14 cellular contexts compared by ENCODE assay signal in the genomic region with DNA sequence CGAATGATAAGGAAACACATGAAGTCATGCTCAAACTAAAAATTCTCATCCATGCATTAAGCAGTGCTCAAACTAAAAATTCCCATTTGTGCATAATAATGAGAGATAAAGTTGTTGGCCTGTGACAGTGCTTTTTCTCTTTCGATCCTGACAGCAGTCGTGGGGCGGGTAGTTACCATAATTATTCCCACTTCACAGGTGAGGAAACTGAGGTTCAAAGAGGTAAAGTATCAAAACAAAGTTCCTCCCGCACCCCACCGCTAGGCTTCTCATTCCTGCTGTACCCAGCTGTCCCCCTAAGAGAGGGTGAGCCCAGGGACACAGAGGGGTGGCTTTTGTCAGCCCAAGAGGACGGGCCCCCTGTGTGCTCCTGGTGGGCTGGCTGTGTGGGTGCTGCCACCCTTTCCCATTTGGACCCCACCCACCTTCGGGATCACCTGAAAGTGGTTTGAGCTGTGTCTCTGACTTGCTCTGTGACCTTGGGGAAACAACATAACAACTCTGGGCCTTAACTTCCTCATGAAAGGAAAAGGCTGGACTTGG.
DNase-seq lines count a peak whose midpoint lies in the region; ATAC-seq and TF ChIP-seq lines count a peak whose summit lies in the region.
"Had no signal": no experiment of that assay in that cellular context is flagged by ENCODE, and none has a peak within 500 bp of the region (broad histone marks: within the 10 kb centered on the region; RNA-seq: fewer than 3 reads in every experiment).

No MANE protein-coding gene starts in this region.

- H3K36me3 ChIP-seq in neural progenitor cell (no peaks in the 10 kb centered on the region), prostate gland (no peaks in the 10 kb centered on the region)

- H3K4me3 ChIP-seq in coronary artery (no peak overlapping the region), neural progenitor cell (no peak overlapping the region), prostate gland (no peak overlapping the region)
- H3K4me3 ChIP-seq: BLaER1 treated with 17β-estradiol and CSF1 and Interleukin-3, amounts not matched to agents 10 nM and 100 nM had no signal

- H3K9me3 ChIP-seq in neural progenitor cell (ENCODE audit: low read depth) = no peaks in the 10 kb centered on the region
- H3K9me3 ChIP-seq in prostate gland = no peaks in the 10 kb centered on the region

- H3K4me1 ChIP-seq in neural progenitor cell (peaks cover 33% of the 10 kb centered on the region), prostate gland (replicated peaks) (no peaks in the 10 kb centered on the region)
- H3K4me1 ChIP-seq: BLaER1 treated with 17β-estradiol and CSF1 and Interleukin-3, amounts not matched to agents 10 nM and 100 nM had no signal

- H3K79me2 ChIP-seq in neural progenitor cell (ENCODE audit: low read depth) = no peaks in the 10 kb centered on the region

- intact Hi-C loops in prostate gland (cut with DNase I) = no loop called here
- intact Hi-C loops in activated naive CD4-positive, alpha-beta T cell treated with anti-CD3 and anti-CD28 coated beads for 36 hours (cut with micrococcal nuclease) = loop anchor here (5.0 kb wide), 1 partner anchor 35 kb away; no protein-coding TSS in a partner anchor

- CTCF ChIA-PET in activated naive CD4-positive, alpha-beta T cell treated with anti-CD3 and anti-CD28 coated beads for 36 hours (lab: Charles Lee) = no interaction called here

- peak overlapping the region; percentile 52 for H3K4me2 ChIP-seq in neural progenitor cell
- H3K4me2 ChIP-seq: BLaER1 treated with 17β-estradiol and CSF1 and Interleukin-3, amounts not matched to agents 10 nM and 100 nM had no signal

- no peak for ATAC-seq in GM19397 (IDR thresholded peaks at IDR 0.05; ENCODE audit: unreplicated experiment)
- ATAC-seq: HCT116 had no signal

- H3F3A ChIP-seq in neural progenitor cell (ENCODE audit: low read depth) = no peaks in the 10 kb centered on the region

- TF ChIP-seq POLR2A in prostate gland (IDR thresholded peaks at IDR 0.05) = no peak

- peaks cover 30% of the 10 kb centered on the region for H3K4me1 Mint-ChIP-seq in neural progenitor cell
- no peaks in the 10 kb centered on the region for H3K4me1 Mint-ChIP-seq in activated naive CD4-positive, alpha-beta T cell treated with anti-CD3 and anti-CD28 coated beads for 36 hours (ENCODE audit: low read depth)

- DNase-seq in activated effector memory CD4-positive, alpha-beta T cell treated with anti-CD3 and anti-CD28 coated beads, Interleukin-2, amount 50 U/mL, for 16 hours = peak; percentile 59
- no peak for DNase-seq in activated effector memory CD4-positive, alpha-beta T cell treated with Interleukin-2 at 50 U/mL for 16 hours
- DNase-seq in coronary artery (ENCODE audit: low spot score) = peak; percentile 26
- DNase-seq in neural progenitor cell (ENCODE audit: low spot score) = no peak
- no peak for DNase-seq in prostate gland (ENCODE audit: low spot score)
- no peak for DNase-seq in activated naive CD4-positive, alpha-beta T cell treated with anti-CD3 and anti-CD28 coated beads for 36 hours
- DNase-seq: ACHN; CD4-positive, CD25-positive, alpha-beta regulatory T cell; DMS53; GF-D8 had no signal

- H3K9me3 Mint-ChIP-seq in neural progenitor cell = peaks cover 2% of the 10 kb centered on the region
- H3K9me3 Mint-ChIP-seq in activated naive CD4-positive, alpha-beta T cell treated with anti-CD3 and anti-CD28 coated beads for 36 hours = no peaks in the 10 kb centered on the region

- H3K27ac ChIP-seq in coronary artery (no peak overlapping the region), neural progenitor cell (no peak overlapping the region), prostate gland (no peak overlapping the region)
- H3K27ac ChIP-seq: BLaER1 treated with 17β-estradiol and CSF1 and Interleukin-3, amounts not matched to agents 10 nM and 100 nM; HL-60 had no signal

- peaks cover 21% of the 10 kb centered on the region for H3K36me3 Mint-ChIP-seq in neural progenitor cell
- H3K36me3 Mint-ChIP-seq in activated naive CD4-positive, alpha-beta T cell treated with anti-CD3 and anti-CD28 coated beads for 36 hours (ENCODE audit: low read depth) = peaks cover 19% of the 10 kb centered on the region

- peak overlapping the region; percentile 17 for H3K4me3 Mint-ChIP-seq in neural progenitor cell
- no peak overlapping the region for H3K4me3 Mint-ChIP-seq in activated naive CD4-positive, alpha-beta T cell treated with anti-CD3 and anti-CD28 coated beads for 36 hours
- H3K4me3 Mint-ChIP-seq: CD4-positive, CD25-positive, alpha-beta regulatory T cell had no signal

- H3K9ac ChIP-seq in neural progenitor cell = no peak overlapping the region
- H3K9ac ChIP-seq: BLaER1 treated with 17β-estradiol and CSF1 and Interleukin-3, amounts not matched to agents 10 nM and 100 nM had no signal

- no peaks in the 10 kb centered on the region for H3K27me3 Mint-ChIP-seq in neural progenitor cell (ENCODE audit: insufficient read depth, low read depth)
- no peaks in the 10 kb centered on the region for H3K27me3 Mint-ChIP-seq in activated naive CD4-positive, alpha-beta T cell treated with anti-CD3 and anti-CD28 coated beads for 36 hours (ENCODE audit: low read depth)
- H3K27me3 Mint-ChIP-seq: CD4-positive, CD25-positive, alpha-beta regulatory T cell had no signal

- no peaks in the 10 kb centered on the region for H4K20me1 ChIP-seq in neural progenitor cell (ENCODE audit: low read depth)

- no peak overlapping the region for H3K27ac Mint-ChIP-seq in neural progenitor cell
- H3K27ac Mint-ChIP-seq in activated naive CD4-positive, alpha-beta T cell treated with anti-CD3 and anti-CD28 coated beads for 36 hours = no peak overlapping the region

- TF ChIP-seq CTCF in coronary artery (IDR thresholded peaks at IDR 0.05) = no peak
- TF ChIP-seq CTCF in neural progenitor cell (IDR thresholded peaks at IDR 0.05) = no peak
- no peak for TF ChIP-seq CTCF in prostate gland (IDR thresholded peaks at IDR 0.05)

- H2AFZ ChIP-seq in neural progenitor cell (replicated peaks) = no peak overlapping the region

- WGBS in prostate gland = 98% methylated on average over 8 of the region's 8 CpGs

- no peaks in the 10 kb centered on the region for H3K27me3 ChIP-seq in neural progenitor cell
- no peaks in the 10 kb centered on the region for H3K27me3 ChIP-seq in prostate gland (replicated peaks; ENCODE audit: insufficient read depth)
- H3K27me3 ChIP-seq: BLaER1 treated with 17β-estradiol and CSF1 and Interleukin-3, amounts not matched to agents 10 nM and 100 nM had no signal

Comparison
In these comparisons a context has a peak if more than half of its experiments do, and no peak if none do; other contexts are left out.
1. DNase-seq: peak in activated effector memory CD4-positive, alpha-beta T cell treated with anti-CD3 and anti-CD28 coated beads, Interleukin-2, amount 50 U/mL, for 16 hours (single experiment) and coronary artery (single experiment); none in activated effector memory CD4-positive, alpha-beta T cell treated with Interleukin-2 at 50 U/mL for 16 hours (single experiment), neural progenitor cell (single experiment), prostate gland (single experiment) and activated naive CD4-positive, alpha-beta T cell treated with anti-CD3 and anti-CD28 coated beads for 36 hours (single experiment).